13 cellular contexts compared by ENCODE assay signal in genomic region chr7:135321556-135321955, GRCh38.
DNase-seq lines count a peak whose midpoint lies in the region; ATAC-seq, FAIRE-seq and TF ChIP-seq lines count a peak whose summit lies in the region.
"Had no signal": no experiment of that assay in that cellular context is flagged by ENCODE, and none has a peak within 500 bp of the region (broad histone marks: within the 10 kb centered on the region; RNA-seq: fewer than 3 reads in every experiment).

No MANE protein-coding gene starts in this region.

- WGBS in pancreas, 2 donors, result 82 to 86% methylated on average over 4 of the region's 4 CpGs

- peak in 3 of 4 donors; percentile 20 to 49 (median 34) for ATAC-seq in pancreas
- ATAC-seq: activated CD8-positive, alpha-beta T cell treated with anti-CD3 and anti-CD28 coated beads for 36 hours; natural killer cell treated with Interleukin-12 subunit alpha and Interleukin-12 subunit beta and Interleukin-15 and Interleukin-18, amount 100 ng/mL, for 72 hours had no signal

- no peak overlapping the region for H3K27ac ChIP-seq in pancreas

- peak; percentile 10 for DNase-seq in NCI-H146 (lab: John Stamatoyannopoulos, UW)
- no peak for DNase-seq in NCI-H146 treated with DMSO at 0.1 percent for 48 hours (lab: John Stamatoyannopoulos, UW; ENCODE audit: unreplicated experiment)
- DNase-seq in NCI-H446 treated with DMSO at 0.1 percent for 48 hours (lab: John Stamatoyannopoulos, UW), result peak; percentile 38
- DNase-seq in dermis blood vessel endothelial cell, result peak; percentile 63
- no peak for DNase-seq in pancreas
- DNase-seq in kidney glomerular epithelial cell (lab: John Stamatoyannopoulos, UW), result no peak
- DNase-seq in endothelial cell (ENCODE audit: low spot score), result no peak
- no peak for DNase-seq in NCI-H1048 (lab: John Stamatoyannopoulos, UW)
- DNase-seq: activated CD8-positive, alpha-beta T cell treated with anti-CD3 and anti-CD28 coated beads for 36 hours; activated naive CD8-positive, alpha-beta T cell treated with anti-CD3 and anti-CD28 coated beads, Interleukin-2, amount 10 ng/mL, durations not matched to agents 7 days and 5 days; NCI-H524 treated with DMSO at 0.1 percent for 48 hours; T-helper 2 cell had no signal

- H3K4me1 Mint-ChIP-seq in endothelial cell (ENCODE audit: unreplicated experiment), result no peaks in the 10 kb centered on the region
- H3K4me1 Mint-ChIP-seq: activated naive CD8-positive, alpha-beta T cell treated with anti-CD3 and anti-CD28 coated beads, Interleukin-2, amount 10 ng/mL, durations not matched to agents 7 days and 5 days had no signal

- no peaks in the 10 kb centered on the region for H3K9me3 Mint-ChIP-seq in endothelial cell (ENCODE audit: unreplicated experiment)

- no peak overlapping the region for H3K4me3 Mint-ChIP-seq in endothelial cell (ENCODE audit: unreplicated experiment)
- H3K4me3 Mint-ChIP-seq: activated CD8-positive, alpha-beta T cell treated with anti-CD3 and anti-CD28 coated beads for 36 hours; activated naive CD8-positive, alpha-beta T cell treated with anti-CD3 and anti-CD28 coated beads, Interleukin-2, amount 10 ng/mL, durations not matched to agents 7 days and 5 days; natural killer cell treated with Interleukin-12 subunit alpha and Interleukin-12 subunit beta and Interleukin-15 and Interleukin-18, amount 100 ng/mL, for 72 hours had no signal

- H3K36me3 ChIP-seq in pancreas, result no peaks in the 10 kb centered on the region

- FAIRE-seq in pancreas (lab: Jason Lieb, UNC), result no peak

- H3K36me3 Mint-ChIP-seq in endothelial cell (ENCODE audit: low read depth, unreplicated experiment), result no peaks in the 10 kb centered on the region
- H3K36me3 Mint-ChIP-seq: activated naive CD8-positive, alpha-beta T cell treated with anti-CD3 and anti-CD28 coated beads, Interleukin-2, amount 10 ng/mL, durations not matched to agents 7 days and 5 days had no signal

- H3K4me1 ChIP-seq in pancreas, result no peaks in the 10 kb centered on the region

- H3K27me3 Mint-ChIP-seq in endothelial cell (ENCODE audit: unreplicated experiment), result no peaks in the 10 kb centered on the region
- H3K27me3 Mint-ChIP-seq: activated CD8-positive, alpha-beta T cell treated with anti-CD3 and anti-CD28 coated beads for 36 hours; natural killer cell treated with Interleukin-12 subunit alpha and Interleukin-12 subunit beta and Interleukin-15 and Interleukin-18, amount 100 ng/mL, for 72 hours had no signal

- no peak overlapping the region for H3K4me3 ChIP-seq in pancreas

- H3K9me3 ChIP-seq in pancreas, result no peaks in the 10 kb centered on the region

- TF ChIP-seq CTCF in pancreas (IDR thresholded peaks at IDR 0.05), result no peak
- no peak for TF ChIP-seq CTCF in endothelial cell (IDR thresholded peaks at IDR 0.05; ENCODE audit: unreplicated experiment)

- intact Hi-C loops in pancreas (cut with DNase I), result no loop called here

- no peak overlapping the region for H3K27ac Mint-ChIP-seq in endothelial cell (ENCODE audit: unreplicated experiment)
- H3K27ac Mint-ChIP-seq: activated CD8-positive, alpha-beta T cell treated with anti-CD3 and anti-CD28 coated beads for 36 hours; activated naive CD8-positive, alpha-beta T cell treated with anti-CD3 and anti-CD28 coated beads, Interleukin-2, amount 10 ng/mL, durations not matched to agents 7 days and 5 days; natural killer cell treated with Interleukin-12 subunit alpha and Interleukin-12 subunit beta and Interleukin-15 and Interleukin-18, amount 100 ng/mL, for 72 hours had no signal

- no peaks in the 10 kb centered on the region for H3K27me3 ChIP-seq in pancreas

Comparison
In these comparisons a context has a peak if more than half of its experiments do, and no peak if none do; other contexts are left out.
1. DNase-seq: peak in NCI-H146 (single experiment), NCI-H446 treated with DMSO at 0.1 percent for 48 hours (single experiment) and dermis blood vessel endothelial cell (single experiment); none in NCI-H146 treated with DMSO at 0.1 percent for 48 hours (single experiment), pancreas (0 of 6), kidney glomerular epithelial cell (single experiment), endothelial cell (single experiment) and NCI-H1048 (single experiment).